Comparison of ENCODE assay signal across 33 cellular contexts in the genomic region with DNA sequence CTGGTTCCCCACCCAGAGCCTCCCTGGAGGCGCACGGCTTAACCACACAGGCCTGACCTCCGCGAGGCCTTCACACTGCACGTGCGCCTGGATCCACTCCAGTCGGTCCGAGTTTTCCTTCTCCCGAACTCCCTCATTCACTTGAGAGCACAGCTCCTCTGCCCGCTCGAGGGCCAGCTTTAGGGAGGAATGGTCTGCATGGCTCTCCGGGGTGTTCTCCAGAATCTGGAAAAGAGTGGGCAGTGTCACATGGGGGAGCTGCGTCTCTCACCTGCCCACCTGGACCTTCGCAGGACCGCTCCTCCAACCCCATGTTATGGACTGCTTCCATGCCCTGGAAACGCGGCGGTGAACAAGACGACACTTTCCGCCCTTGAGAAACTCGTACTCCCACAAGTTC. TPM values are rescaled to one million over a fixed set of nuclear protein-coding genes. Genes with fewer than 3 reads are reported as not detected.
"Had no signal": no experiment of that assay in that cellular context is flagged by ENCODE, and none has a peak within 500 bp of the region (broad histone marks: within the 10 kb centered on the region; RNA-seq: fewer than 3 reads in every experiment).

No MANE protein-coding gene starts in this region.

- H3K9me3 ChIP-seq: adrenal gland, body of pancreas, esophagus squamous epithelium, gastroesophageal sphincter had no signal

- ATAC-seq: activated CD4-positive, CD25-positive, alpha-beta regulatory T cell treated with anti-CD3 and anti-CD28 coated beads, Interleukin-2, amount 50 U/mL, for 24 hours; activated naive CD8-positive, alpha-beta T cell treated with anti-CD3 and anti-CD28 coated beads, Interleukin-2, amount 50 U/mL, for 24 hours; body of pancreas; effector memory CD8-positive, alpha-beta T cell; gastroesophageal sphincter; T-helper 17 cell had no signal

- H3K4me3 Mint-ChIP-seq: activated B cell treated with CpG ODN at 0.5 μM for 24 hours; activated naive CD4-positive, alpha-beta T cell treated with anti-CD3 and anti-CD28 coated beads for 36 hours; activated naive CD4-positive, alpha-beta T cell treated with anti-CD3 and anti-CD28 coated beads, Interleukin-2, amount 50 U/mL, for 24 hours; activated naive CD8-positive, alpha-beta T cell treated with anti-CD3 and anti-CD28 coated beads for 36 hours; activated naive CD8-positive, alpha-beta T cell treated with anti-CD3 and anti-CD28 coated beads, Interleukin-2, amount 50 U/mL, for 24 hours; activated T-helper 1 cell treated with anti-CD3 and anti-CD28 coated beads, Interleukin-12 subunit alpha, Interleukin-12 subunit beta, Interleukin-2, Interleukin-4 antibody, amounts not matched to agents 30 ng/mL and 10 ng/mL and 1 ng/mL, durations not matched to agents 14 hours and 24 hours and 36 hours; effector memory CD8-positive, alpha-beta T cell; T-helper 17 cell; T-helper 2 cell treated with Interferon-gamma antibody and Interleukin-4, amounts not matched to agents 5 μg/mL and 100 μg/mL, for 36 hours had no signal

- H3K4me3 ChIP-seq: adrenal gland, body of pancreas, esophagus squamous epithelium, gastroesophageal sphincter had no signal

- H3K27me3 ChIP-seq: adrenal gland, body of pancreas, esophagus squamous epithelium, gastroesophageal sphincter had no signal

- H3K27ac ChIP-seq: adrenal gland, body of pancreas, epithelial cell of prostate, esophagus squamous epithelium, gastroesophageal sphincter, WERI-Rb-1 had no signal

- H3K4me1 ChIP-seq: adrenal gland, body of pancreas, esophagus squamous epithelium, gastroesophageal sphincter had no signal

- H3K9me3 Mint-ChIP-seq: activated B cell treated with CpG ODN at 0.5 μM for 24 hours; activated naive CD4-positive, alpha-beta T cell treated with anti-CD3 and anti-CD28 coated beads for 36 hours; activated naive CD4-positive, alpha-beta T cell treated with anti-CD3 and anti-CD28 coated beads, Interleukin-2, amount 50 U/mL, for 24 hours; activated naive CD8-positive, alpha-beta T cell treated with anti-CD3 and anti-CD28 coated beads for 36 hours; activated naive CD8-positive, alpha-beta T cell treated with anti-CD3 and anti-CD28 coated beads, Interleukin-2, amount 50 U/mL, for 24 hours; activated T-helper 1 cell treated with anti-CD3 and anti-CD28 coated beads, Interleukin-12 subunit alpha, Interleukin-12 subunit beta, Interleukin-2, Interleukin-4 antibody, amounts not matched to agents 30 ng/mL and 10 ng/mL and 1 ng/mL, durations not matched to agents 14 hours and 24 hours and 36 hours; activated T-helper 2 cell treated with anti-CD3 and anti-CD28 coated beads, Interferon-gamma antibody, Interleukin-2, Interleukin-4, amounts not matched to agents 10 μg/mL and 5 μg/mL and 100 μg/mL, durations not matched to agents 14 hours and 24 hours and 36 hours; effector memory CD8-positive, alpha-beta T cell; T-helper 2 cell treated with Interferon-gamma antibody and Interleukin-4, amounts not matched to agents 5 μg/mL and 100 μg/mL, for 36 hours had no signal

- DNase-seq: activated B cell treated with CpG ODN at 0.5 μM for 24 hours; activated CD4-positive, alpha-beta T cell treated with anti-CD3 and anti-CD28 coated beads for 48 hours; activated CD4-positive, alpha-beta T cell treated with anti-CD3 and anti-CD28 coated beads, Interleukin-2, amount 50 U/mL, for 1 hour; activated CD4-positive, alpha-beta T cell treated with anti-CD3 and anti-CD28 coated beads, Interleukin-2, amount 50 U/mL, for 48 hours; activated CD8-positive, alpha-beta memory T cell treated with anti-CD3 and anti-CD28 coated beads, Interleukin-2, amount 50 U/mL, for 4 hours; activated effector memory CD4-positive, alpha-beta T cell treated with anti-CD3 and anti-CD28 coated beads, Interleukin-2, amount 50 U/mL, for 16 hours; activated naive CD4-positive, alpha-beta T cell treated with anti-CD3 and anti-CD28 coated beads for 36 hours; activated naive CD8-positive, alpha-beta T cell treated with anti-CD3 and anti-CD28 coated beads for 36 hours; activated naive CD8-positive, alpha-beta T cell treated with anti-CD3 and anti-CD28 coated beads, Interleukin-2, amount 50 U/mL, for 24 hours; activated T-cell treated with anti-CD3 and anti-CD28 coated beads, Interleukin-2, amount 50 U/mL, for 1 hour; activated T-cell treated with anti-CD3 and anti-CD28 coated beads, Interleukin-2, amount 50 U/mL, for 48 hours; amygdala; aorta; body of pancreas; caudate nucleus; cortex of kidney; dermis blood vessel endothelial cell; effector CD4-positive, alpha-beta T cell; effector memory CD8-positive, alpha-beta T cell; esophagus squamous epithelium; T-helper 1 cell; T-helper 17 cell; T1000; WERI-Rb-1 had no signal

- H3K27me3 Mint-ChIP-seq: activated B cell treated with CpG ODN at 0.5 μM for 24 hours; activated naive CD4-positive, alpha-beta T cell treated with anti-CD3 and anti-CD28 coated beads, Interleukin-2, amount 50 U/mL, for 24 hours; activated naive CD8-positive, alpha-beta T cell treated with anti-CD3 and anti-CD28 coated beads for 36 hours; activated naive CD8-positive, alpha-beta T cell treated with anti-CD3 and anti-CD28 coated beads, Interleukin-2, amount 50 U/mL, for 24 hours; effector memory CD8-positive, alpha-beta T cell; T-helper 17 cell had no signal

- H3K27ac Mint-ChIP-seq: activated B cell treated with CpG ODN at 0.5 μM for 24 hours; activated naive CD4-positive, alpha-beta T cell treated with anti-CD3 and anti-CD28 coated beads for 36 hours; activated naive CD4-positive, alpha-beta T cell treated with anti-CD3 and anti-CD28 coated beads, Interleukin-2, amount 50 U/mL, for 24 hours; activated naive CD8-positive, alpha-beta T cell treated with anti-CD3 and anti-CD28 coated beads for 36 hours; activated naive CD8-positive, alpha-beta T cell treated with anti-CD3 and anti-CD28 coated beads, Interleukin-2, amount 50 U/mL, for 24 hours; activated T-helper 2 cell treated with anti-CD3 and anti-CD28 coated beads, Interferon-gamma antibody, Interleukin-2, Interleukin-4, amounts not matched to agents 10 μg/mL and 5 μg/mL and 100 μg/mL, durations not matched to agents 14 hours and 24 hours and 36 hours; T-helper 2 cell treated with Interferon-gamma antibody and Interleukin-4, amounts not matched to agents 5 μg/mL and 100 μg/mL, for 36 hours had no signal

RNA-seq across cellular contexts. Expression of a gene that starts 35.9 kb away (rescaled TPM):
- total RNA-seq: activated B cell treated with CpG ODN at 0.5 μM for 24 hours; activated naive CD8-positive, alpha-beta T cell treated with anti-CD3 and anti-CD28 coated beads for 36 hours; activated T-helper 1 cell treated with anti-CD3 and anti-CD28 coated beads, Interleukin-12 subunit alpha, Interleukin-12 subunit beta, Interleukin-2, Interleukin-4 antibody, amounts not matched to agents 30 ng/mL and 10 ng/mL and 1 ng/mL, durations not matched to agents 14 hours and 24 hours and 36 hours; activated T-helper 2 cell treated with anti-CD3 and anti-CD28 coated beads, Interferon-gamma antibody, Interleukin-2, Interleukin-4, amounts not matched to agents 10 μg/mL and 5 μg/mL and 100 μg/mL, durations not matched to agents 14 hours and 24 hours and 36 hours; body of pancreas; dermis blood vessel endothelial cell; glomerular endothelial cell had no signal
